17 cellular contexts compared by ENCODE assay signal in the genomic region with DNA sequence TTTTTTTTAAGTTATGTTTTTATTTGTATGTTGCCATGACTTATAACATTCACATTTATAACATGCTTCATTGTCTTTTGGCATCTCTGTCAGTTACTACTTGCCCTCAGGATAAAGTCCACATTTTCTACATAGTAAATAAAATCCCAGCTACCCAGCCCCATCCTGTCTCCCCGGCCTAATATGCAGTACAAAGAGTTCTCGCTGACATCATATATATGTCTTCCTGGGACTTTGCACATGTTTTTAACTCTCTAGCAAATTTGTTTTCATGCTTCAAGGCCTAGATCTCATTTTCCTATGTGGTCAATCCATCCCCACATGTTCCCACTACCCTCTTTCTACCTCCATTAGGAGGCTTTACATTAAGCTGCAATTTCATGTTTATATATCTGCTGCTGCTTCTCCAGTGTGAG. TPM values are rescaled to one million over a fixed set of nuclear protein-coding genes. Genes with fewer than 3 reads are reported as not detected.
DNase-seq lines count a peak whose midpoint lies in the region; ATAC-seq, FAIRE-seq and TF ChIP-seq lines count a peak whose summit lies in the region.
"Had no signal": no experiment of that assay in that cellular context is flagged by ENCODE, and none has a peak within 500 bp of the region (broad histone marks: within the 10 kb centered on the region; RNA-seq: fewer than 3 reads in every experiment).

No MANE protein-coding gene starts in this region.

- CTCF ChIA-PET in activated CD4-positive, alpha-beta memory T cell treated with anti-CD3 and anti-CD28 coated beads for 36 hours (lab: Charles Lee), result no interaction called here

- H3K27me3 Mint-ChIP-seq in osteocyte (ENCODE audit: unreplicated experiment), result no peaks in the 10 kb centered on the region
- no peaks in the 10 kb centered on the region for H3K27me3 Mint-ChIP-seq in activated CD4-positive, alpha-beta memory T cell treated with anti-CD3 and anti-CD28 coated beads for 36 hours
- H3K27me3 Mint-ChIP-seq in activated naive CD8-positive, alpha-beta T cell treated with anti-CD3 and anti-CD28 coated beads, Interleukin-2, amount 50 U/mL, for 24 hours, result no peaks in the 10 kb centered on the region

- intact Hi-C loops in activated CD4-positive, alpha-beta memory T cell treated with anti-CD3 and anti-CD28 coated beads for 36 hours (cut with micrococcal nuclease), result no loop called here

- peak; percentile 33 for FAIRE-seq in colon (lab: Jason Lieb, UNC)
- FAIRE-seq: A549, GM12878, K562 had no signal

- TF ChIP-seq CTCF in osteocyte (IDR thresholded peaks at IDR 0.05), result no peak

- DNase-seq in NCI-H526 (lab: John Stamatoyannopoulos, UW) (peak; percentile 96 to 98), left lobe of liver (ENCODE audit: low spot score) (no peak), osteocyte (ENCODE audit: extremely low spot score, unreplicated experiment) (no peak)
- DNase-seq in activated CD4-positive, alpha-beta memory T cell treated with anti-CD3 and anti-CD28 coated beads for 36 hours, result no peak
- no peak for DNase-seq in activated naive CD8-positive, alpha-beta T cell treated with anti-CD3 and anti-CD28 coated beads, Interleukin-2, amount 50 U/mL, for 24 hours
- no peak for DNase-seq in stimulated activated effector memory CD8-positive, alpha-beta T cell treated with anti-CD3 and anti-CD28 coated beads, Interleukin-12 subunit alpha, Interleukin-12 subunit beta, amount 100 ng/mL, for 72 hours (ENCODE audit: low spot score in 2 of 2)
- DNase-seq: GDM1, GM23248, NCI-H1092, NCI-H1694, NCI-H510A treated with DMSO at 0.1 percent for 48 hours had no signal

- H3K4me3 Mint-ChIP-seq in osteocyte (ENCODE audit: unreplicated experiment), result no peak overlapping the region
- no peak overlapping the region for H3K4me3 Mint-ChIP-seq in activated CD4-positive, alpha-beta memory T cell treated with anti-CD3 and anti-CD28 coated beads for 36 hours
- H3K4me3 Mint-ChIP-seq in activated naive CD8-positive, alpha-beta T cell treated with anti-CD3 and anti-CD28 coated beads, Interleukin-2, amount 50 U/mL, for 24 hours, result no peak overlapping the region
- H3K4me3 Mint-ChIP-seq in stimulated activated effector memory CD8-positive, alpha-beta T cell treated with anti-CD3 and anti-CD28 coated beads, Interleukin-12 subunit alpha, Interleukin-12 subunit beta, amount 100 ng/mL, for 72 hours, result no peak overlapping the region

- H3K27ac Mint-ChIP-seq in osteocyte (ENCODE audit: unreplicated experiment), result peak overlapping the region; percentile 58
- H3K27ac Mint-ChIP-seq in activated CD4-positive, alpha-beta memory T cell treated with anti-CD3 and anti-CD28 coated beads for 36 hours, result no peak overlapping the region
- no peak overlapping the region for H3K27ac Mint-ChIP-seq in activated naive CD8-positive, alpha-beta T cell treated with anti-CD3 and anti-CD28 coated beads, Interleukin-2, amount 50 U/mL, for 24 hours
- H3K27ac Mint-ChIP-seq in stimulated activated effector memory CD8-positive, alpha-beta T cell treated with anti-CD3 and anti-CD28 coated beads, Interleukin-12 subunit alpha, Interleukin-12 subunit beta, amount 100 ng/mL, for 72 hours, result no peak overlapping the region

- ATAC-seq in left lobe of liver, result peak; percentile 65
- no peak for ATAC-seq in activated naive CD8-positive, alpha-beta T cell treated with anti-CD3 and anti-CD28 coated beads, Interleukin-2, amount 50 U/mL, for 24 hours
- no peak for ATAC-seq in GM18861 (IDR thresholded peaks at IDR 0.05; ENCODE audit: unreplicated experiment)
- ATAC-seq in stimulated activated effector memory CD8-positive, alpha-beta T cell treated with anti-CD3 and anti-CD28 coated beads, Interleukin-12 subunit alpha, Interleukin-12 subunit beta, amount 100 ng/mL, for 72 hours, result no peak
- ATAC-seq: A549, GM12878, K562, Right ventricle myocardium inferior had no signal

- POLR2A ChIA-PET in activated CD4-positive, alpha-beta memory T cell treated with anti-CD3 and anti-CD28 coated beads for 36 hours (lab: Charles Lee), result no interaction called here

- no peaks in the 10 kb centered on the region for H3K9me3 Mint-ChIP-seq in osteocyte (ENCODE audit: unreplicated experiment)
- H3K9me3 Mint-ChIP-seq in activated CD4-positive, alpha-beta memory T cell treated with anti-CD3 and anti-CD28 coated beads for 36 hours, result no peaks in the 10 kb centered on the region
- no peaks in the 10 kb centered on the region for H3K9me3 Mint-ChIP-seq in activated naive CD8-positive, alpha-beta T cell treated with anti-CD3 and anti-CD28 coated beads, Interleukin-2, amount 50 U/mL, for 24 hours
- H3K9me3 Mint-ChIP-seq in stimulated activated effector memory CD8-positive, alpha-beta T cell treated with anti-CD3 and anti-CD28 coated beads, Interleukin-12 subunit alpha, Interleukin-12 subunit beta, amount 100 ng/mL, for 72 hours, result no peaks in the 10 kb centered on the region

- H3K36me3 Mint-ChIP-seq in osteocyte (ENCODE audit: unreplicated experiment), result no peaks in the 10 kb centered on the region
- no peaks in the 10 kb centered on the region for H3K36me3 Mint-ChIP-seq in activated CD4-positive, alpha-beta memory T cell treated with anti-CD3 and anti-CD28 coated beads for 36 hours
- no peaks in the 10 kb centered on the region for H3K36me3 Mint-ChIP-seq in activated naive CD8-positive, alpha-beta T cell treated with anti-CD3 and anti-CD28 coated beads, Interleukin-2, amount 50 U/mL, for 24 hours (ENCODE audit: low read depth)
- no peaks in the 10 kb centered on the region for H3K36me3 Mint-ChIP-seq in stimulated activated effector memory CD8-positive, alpha-beta T cell treated with anti-CD3 and anti-CD28 coated beads, Interleukin-12 subunit alpha, Interleukin-12 subunit beta, amount 100 ng/mL, for 72 hours

- H3K4me1 Mint-ChIP-seq in osteocyte (ENCODE audit: unreplicated experiment), result peaks cover 37% of the 10 kb centered on the region
- peaks cover 1% of the 10 kb centered on the region for H3K4me1 Mint-ChIP-seq in activated CD4-positive, alpha-beta memory T cell treated with anti-CD3 and anti-CD28 coated beads for 36 hours (ENCODE audit: low read depth)
- H3K4me1 Mint-ChIP-seq in activated naive CD8-positive, alpha-beta T cell treated with anti-CD3 and anti-CD28 coated beads, Interleukin-2, amount 50 U/mL, for 24 hours, result peaks cover 17% of the 10 kb centered on the region
- no peaks in the 10 kb centered on the region for H3K4me1 Mint-ChIP-seq in stimulated activated effector memory CD8-positive, alpha-beta T cell treated with anti-CD3 and anti-CD28 coated beads, Interleukin-12 subunit alpha, Interleukin-12 subunit beta, amount 100 ng/mL, for 72 hours

RNA-seq across cellular contexts. Expression of gene IVNS1ABP, which starts 33.0 kb away (rescaled TPM):
- total RNA-seq in left lobe of liver, result 23.7 TPM
- 123 and 130 TPM in 2 replicates for total RNA-seq in osteocyte
- total RNA-seq in activated CD4-positive, alpha-beta memory T cell treated with anti-CD3 and anti-CD28 coated beads for 36 hours, result 100 to 1,000 TPM; 133 to 134 TPM

Comparison
In these comparisons a context has a peak if more than half of its experiments do, and no peak if none do; other contexts are left out.
1. DNase-seq: peak in NCI-H526 (2 of 2); none in left lobe of liver (single experiment), osteocyte (single experiment), activated CD4-positive, alpha-beta memory T cell treated with anti-CD3 and anti-CD28 coated beads for 36 hours (single experiment), activated naive CD8-positive, alpha-beta T cell treated with anti-CD3 and anti-CD28 coated beads, Interleukin-2, amount 50 U/mL, for 24 hours (single experiment) and stimulated activated effector memory CD8-positive, alpha-beta T cell treated with anti-CD3 and anti-CD28 coated beads, Interleukin-12 subunit alpha, Interleukin-12 subunit beta, amount 100 ng/mL, for 72 hours (0 of 2).